In genomic region chr9:123846966-123847365, GRCh38 we compare ENCODE assay signal across 26 cellular contexts.
"Had no signal": no experiment of that assay in that cellular context is flagged by ENCODE, and none has a peak within 500 bp of the region (broad histone marks: within the 10 kb centered on the region; RNA-seq: fewer than 3 reads in every experiment).

No MANE protein-coding gene starts in this region.

- H3K27ac ChIP-seq: epithelial cell of prostate, esophagus squamous epithelium, gastrocnemius medialis, heart right ventricle, left lung, lower lobe of right lung had no signal

- H3K4me1 ChIP-seq: esophagus squamous epithelium, gastrocnemius medialis, heart right ventricle, left lung, lower lobe of right lung had no signal

- ATAC-seq: effector memory CD8-positive, alpha-beta T cell; esophagus mucosa; gastrocnemius medialis; heart right ventricle; left cardiac atrium; left lung; left ventricle myocardium superior; lower lobe of right lung; mucosa of descending colon; naive thymus-derived CD8-positive, alpha-beta T cell had no signal

- H3K36me3 ChIP-seq: lower lobe of right lung had no signal

- DNase-seq: cortex of kidney; effector CD8-positive, alpha-beta T cell; effector memory CD8-positive, alpha-beta T cell; endodermal cell; erythroblast; esophagus squamous epithelium; foreskin fibroblast; foreskin melanocyte; gastrocnemius medialis; glutamatergic neuron; head of caudate nucleus; heart right ventricle; hippocampal formation; left cardiac atrium; left lung; left ventricle myocardium superior; lower lobe of right lung; mesenchymal stem cell; mucosa of descending colon; naive B cell; naive thymus-derived CD8-positive, alpha-beta T cell had no signal

- H3K27me3 ChIP-seq: esophagus squamous epithelium, gastrocnemius medialis, heart right ventricle, left lung had no signal

- FAIRE-seq: endometrium, islet of Langerhans, keratinocyte had no signal

- H3K4me3 ChIP-seq: esophagus squamous epithelium, gastrocnemius medialis, heart right ventricle, left lung, lower lobe of right lung, mucosa of descending colon had no signal
